7 cellular contexts compared by ENCODE assay signal in genomic region chr7:44573464-44574285, GRCh38.
DNase-seq lines count a peak whose midpoint lies in the region; ATAC-seq, FAIRE-seq and TF ChIP-seq lines count a peak whose summit lies in the region.

A gene with protein sequence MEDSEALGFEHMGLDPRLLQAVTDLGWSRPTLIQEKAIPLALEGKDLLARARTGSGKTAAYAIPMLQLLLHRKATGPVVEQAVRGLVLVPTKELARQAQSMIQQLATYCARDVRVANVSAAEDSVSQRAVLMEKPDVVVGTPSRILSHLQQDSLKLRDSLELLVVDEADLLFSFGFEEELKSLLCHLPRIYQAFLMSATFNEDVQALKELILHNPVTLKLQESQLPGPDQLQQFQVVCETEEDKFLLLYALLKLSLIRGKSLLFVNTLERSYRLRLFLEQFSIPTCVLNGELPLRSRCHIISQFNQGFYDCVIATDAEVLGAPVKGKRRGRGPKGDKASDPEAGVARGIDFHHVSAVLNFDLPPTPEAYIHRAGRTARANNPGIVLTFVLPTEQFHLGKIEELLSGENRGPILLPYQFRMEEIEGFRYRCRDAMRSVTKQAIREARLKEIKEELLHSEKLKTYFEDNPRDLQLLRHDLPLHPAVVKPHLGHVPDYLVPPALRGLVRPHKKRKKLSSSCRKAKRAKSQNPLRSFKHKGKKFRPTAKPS (minus strand): TSS chr7:44573908. CDS start chr7:44573895, 13 bp downstream.

- in situ Hi-C loops in astrocyte of the cerebellum (cut with HindIII; ENCODE audit: low sequenced_read_pairs), result loop anchor here (25.0 kb wide), 1 partner anchor 336 kb away; no protein-coding TSS in a partner anchor

- peak within 1 kb of the TSS; percentile 89 for H3K4me3 ChIP-seq in astrocyte of the cerebellum (ENCODE audit: low read depth, low read length)

- peak; percentile 90 for DNase-seq in GM18507 (ENCODE audit: extremely low spot score, insufficient read length, low read depth)
- peak; percentile 72 for DNase-seq in NCI-H2029 treated with DMSO at 0.1 percent for 48 hours (lab: John Stamatoyannopoulos, UW)
- DNase-seq in T-helper 9 cell, result peak; percentile 86
- peak; percentile 78 for DNase-seq in astrocyte of the cerebellum (ENCODE audit: low read depth)
- peak; percentile 91 to 94 for DNase-seq in hippocampal formation (lab: John Stamatoyannopoulos, UW)
- peak; percentile 93 for DNase-seq in retina

- no peak for TF ChIP-seq CTCF in astrocyte of the cerebellum (IDR thresholded peaks at IDR 0.05; ENCODE audit: low read depth, low read length, missing control alignments)

- peak; percentile 97 for FAIRE-seq in GM18507 (lab: Jason Lieb, UNC)

- peak; percentile 89 for ATAC-seq in HG02981 (IDR thresholded peaks at IDR 0.05; ENCODE audit: unreplicated experiment)

Comparison
In these comparisons a context has a peak if more than half of its experiments do, and no peak if none do; other contexts are left out.
1. Peak in every context shown above with its lines: DNase-seq, ATAC-seq and H3K4me3 ChIP-seq.